ENCODE assay signal across 8 cellular contexts in genomic region chr12:56333679-56334489, GRCh38. TPM values are rescaled to one million over a fixed set of nuclear protein-coding genes. Genes with fewer than 3 reads are reported as not detected.
A peak's percentile ranks its signal among the peaks of the same experiment; 100 is the strongest.
DNase-seq lines count a peak whose midpoint lies in the region; ATAC-seq and TF ChIP-seq lines count a peak whose summit lies in the region.

TSS of gene PAN2 (minus strand) at chr12:56334000. CDS start at chr12:56333094, 906 bp downstream.

- under 1% methylated on average over 45 of the region's 45 CpGs for WGBS in thymus

- H3K4me3 Mint-ChIP-seq in activated naive CD8-positive, alpha-beta T cell, result peak within 1 kb of the TSS; percentile 93
- H3K4me3 Mint-ChIP-seq in osteocyte (ENCODE audit: unreplicated experiment), result peak within 1 kb of the TSS; percentile 82

- no peaks in the 10 kb centered on the region for H3K27me3 Mint-ChIP-seq in activated naive CD8-positive, alpha-beta T cell
- no peaks in the 10 kb centered on the region for H3K27me3 Mint-ChIP-seq in osteocyte (ENCODE audit: unreplicated experiment)

- intact Hi-C loops in head of caudate nucleus (cut with DNase I), result loop anchor here (5.0 kb wide), 1 partner anchor 133 kb away; the partner anchor contains the start of gene SPRYD4

- H3K4me1 ChIP-seq in thymus (ENCODE audit: control insufficient read depth, insufficient read depth, low read length), result peaks cover 18% of the 10 kb centered on the region

- peak; percentile 97 for ATAC-seq in HG02642 (IDR thresholded peaks at IDR 0.05; ENCODE audit: poor library complexity, unreplicated experiment)

- H3K9me3 ChIP-seq in thymus (ENCODE audit: control insufficient read depth), result no peaks in the 10 kb centered on the region

- H3K36me3 Mint-ChIP-seq in activated naive CD8-positive, alpha-beta T cell, result peaks cover 2% of the 10 kb centered on the region
- H3K36me3 Mint-ChIP-seq in osteocyte (ENCODE audit: unreplicated experiment), result peaks cover 3% of the 10 kb centered on the region

- peak within 1 kb of the TSS; percentile 77 for H3K4me3 ChIP-seq in GM12864 (ENCODE audit: low read depth, low read length)
- peak within 1 kb of the TSS; percentile 85 for H3K4me3 ChIP-seq in thymus (ENCODE audit: low read length)

- H3K27me3 ChIP-seq in thymus (ENCODE audit: control insufficient read depth, insufficient read depth), result no peaks in the 10 kb centered on the region

- DNase-seq in GM12864 (ENCODE audit: low read depth) (peak; percentile 94), NCI-H1105 (lab: John Stamatoyannopoulos, UW) (peak; percentile 84), SKM-1 treated with dmso at 0.1 percent for 144 hours (lab: John Stamatoyannopoulos, UW; ENCODE audit: unreplicated experiment) (peak; percentile 77), head of caudate nucleus (peak; percentile 90 to 98 (median 96)), osteocyte (ENCODE audit: extremely low spot score, unreplicated experiment) (peak; percentile 95)

- H3K36me3 ChIP-seq in thymus (ENCODE audit: control insufficient read depth, insufficient read depth), result no peaks in the 10 kb centered on the region

- peak within 1 kb of the TSS; percentile 97 for H3K27ac ChIP-seq in thymus (ENCODE audit: low read depth)

- H3K4me1 Mint-ChIP-seq in activated naive CD8-positive, alpha-beta T cell (ENCODE audit: low read depth), result peaks cover 44% of the 10 kb centered on the region
- H3K4me1 Mint-ChIP-seq in osteocyte (ENCODE audit: unreplicated experiment), result peaks cover 17% of the 10 kb centered on the region

- H3K9me3 Mint-ChIP-seq in activated naive CD8-positive, alpha-beta T cell (ENCODE audit: low read depth), result no peaks in the 10 kb centered on the region
- no peaks in the 10 kb centered on the region for H3K9me3 Mint-ChIP-seq in osteocyte (ENCODE audit: unreplicated experiment)

- TF ChIP-seq CTCF in GM12864 (IDR thresholded peaks at IDR 0.05; ENCODE audit: low read depth, low read length, missing control alignments) (peak; percentile 63), osteocyte (IDR thresholded peaks at IDR 0.05) (peak; percentile 81)

- peak within 1 kb of the TSS; percentile 99 for H3K27ac Mint-ChIP-seq in activated naive CD8-positive, alpha-beta T cell
- peak within 1 kb of the TSS; percentile 97 for H3K27ac Mint-ChIP-seq in osteocyte (ENCODE audit: unreplicated experiment)

RNA-seq across cellular contexts. Expression of gene PAN2, which starts in this region (rescaled TPM):
- total RNA-seq in osteocyte, result 52.7 and 56.6 TPM in 2 replicates
- polyA plus RNA-seq in thymus, result 71.4 TPM

Comparison
In these comparisons a context has a peak if more than half of its experiments do, and no peak if none do; other contexts are left out.
1. Peak in every context shown above with its lines: DNase-seq, ATAC-seq, H3K4me3 ChIP-seq and H3K27ac ChIP-seq.